12 cellular contexts compared by ENCODE assay signal in genomic region chr19:1440418-1440801, GRCh38. TPM values are rescaled to one million over a fixed set of nuclear protein-coding genes. Genes with fewer than 3 reads are reported as not detected.
DNase-seq lines count a peak whose midpoint lies in the region; ATAC-seq and TF ChIP-seq lines count a peak whose summit lies in the region.
"Had no signal": no experiment of that assay in that cellular context is flagged by ENCODE, and none has a peak within 500 bp of the region (broad histone marks: within the 10 kb centered on the region; RNA-seq: fewer than 3 reads in every experiment).

No MANE protein-coding gene starts in this region.

- peak overlapping the region; percentile 98 for H3K4me3 Mint-ChIP-seq in CD8-positive, alpha-beta T cell
- H3K4me3 Mint-ChIP-seq in activated T-helper 2 cell treated with anti-CD3 and anti-CD28 coated beads, Interferon-gamma antibody, Interleukin-2, Interleukin-4, amounts not matched to agents 10 μg/mL and 5 μg/mL and 100 μg/mL, durations not matched to agents 14 hours and 24 hours and 36 hours (ENCODE audit: low read depth): peak overlapping the region; percentile 99
- H3K4me3 Mint-ChIP-seq in naive thymus-derived CD4-positive, alpha-beta T cell: peak overlapping the region; percentile 61 to 98 (median 76)

- no peak for DNase-seq in CD8-positive, alpha-beta T cell
- DNase-seq in HFF-Myc (ENCODE audit: extremely low read depth, low read depth) (no peak), H7 (no peak), psoas muscle (no peak), tibial artery (no peak)
- no peak for DNase-seq in activated T-helper 2 cell treated with anti-CD3 and anti-CD28 coated beads, Interferon-gamma antibody, Interleukin-2, Interleukin-4, amounts not matched to agents 10 μg/mL and 5 μg/mL and 100 μg/mL, durations not matched to agents 14 hours and 24 hours and 36 hours (ENCODE audit: low spot score)
- no peak for DNase-seq in naive thymus-derived CD4-positive, alpha-beta T cell
- DNase-seq: islet precursor cell; Kasumi-1; NCI-H345; stimulated activated CD4-positive, alpha-beta T cell treated with anti-CD3 and anti-CD28 coated beads, Interleukin-4, amount 100 ng/mL, for 4 hours had no signal

- POLR2A ChIA-PET in CD8-positive, alpha-beta T cell (lab: Charles Lee): interaction anchor here (1.0 kb wide), 2 partner anchors 31 to 32 kb away, joined by 3 read pairs; no protein-coding TSS in a partner anchor
- POLR2A ChIA-PET in naive thymus-derived CD4-positive, alpha-beta T cell (lab: Charles Lee): interaction anchor here (1.0 to 1.3 kb wide), 2 partner anchors 72 to 165 kb away, joined by 3 read pairs; partner anchors contain the start of gene FAM174C

- CTCF ChIA-PET in CD8-positive, alpha-beta T cell (lab: Charles Lee): interaction anchor here (0.6 kb wide), 1 partner anchor 76 kb away, joined by 3 read pairs; no protein-coding TSS in a partner anchor
- CTCF ChIA-PET in naive thymus-derived CD4-positive, alpha-beta T cell (lab: Charles Lee): interaction anchor here (0.6 kb wide), 1 partner anchor 267 kb away, joined by 4 read pairs; no protein-coding TSS in a partner anchor

- H3K36me3 ChIP-seq in CD8-positive, alpha-beta T cell (ENCODE audit: insufficient read depth, low read length): peaks cover 22% of the 10 kb centered on the region
- peaks cover 14 to 45% (median 15%) of the 10 kb centered on the region in 3 experiments for H3K36me3 ChIP-seq in naive thymus-derived CD4-positive, alpha-beta T cell (ENCODE audit: control insufficient read depth in 2 of 3, insufficient read depth in 3 of 3, low read length in 3 of 3)
- H3K36me3 ChIP-seq in H7 (replicated peaks; ENCODE audit: control insufficient read depth, insufficient read depth, low read length) (peaks cover 19% of the 10 kb centered on the region), psoas muscle (ENCODE audit: insufficient read depth in 1 of 2, low read depth in 1 of 2) (peaks cover 17 to 42% of the 10 kb centered on the region in 2 donors), tibial artery (peaks cover 35 to 48% (median 38%) of the 10 kb centered on the region in 3 donors)

- no peak for ATAC-seq in CD8-positive, alpha-beta T cell
- no peak for ATAC-seq in naive thymus-derived CD4-positive, alpha-beta T cell
- ATAC-seq in psoas muscle: no peak

- H3K36me3 Mint-ChIP-seq in CD8-positive, alpha-beta T cell: peaks cover 42% of the 10 kb centered on the region
- peaks cover 53% of the 10 kb centered on the region for H3K36me3 Mint-ChIP-seq in activated T-helper 2 cell treated with anti-CD3 and anti-CD28 coated beads, Interferon-gamma antibody, Interleukin-2, Interleukin-4, amounts not matched to agents 10 μg/mL and 5 μg/mL and 100 μg/mL, durations not matched to agents 14 hours and 24 hours and 36 hours (ENCODE audit: low read depth)
- H3K36me3 Mint-ChIP-seq in naive thymus-derived CD4-positive, alpha-beta T cell: peaks cover 0 to 25% (median 6%) of the 10 kb centered on the region in 5 donors

- H3K9me3 ChIP-seq in CD8-positive, alpha-beta T cell (ENCODE audit: low read length): no peaks in the 10 kb centered on the region
- H3K9me3 ChIP-seq in naive thymus-derived CD4-positive, alpha-beta T cell (ENCODE audit: control insufficient read depth in 2 of 3, low read length in 3 of 3): no peaks in the 10 kb centered on the region
- no peaks in the 10 kb centered on the region for H3K9me3 ChIP-seq in psoas muscle
- H3K9me3 ChIP-seq in tibial artery: no peaks in the 10 kb centered on the region
- H3K9me3 ChIP-seq: SJSA1 had no signal

- no peak overlapping the region for H3K27ac ChIP-seq in CD8-positive, alpha-beta T cell (ENCODE audit: low read depth, low read length)
- peak overlapping the region; percentile 92 for H3K27ac ChIP-seq in naive thymus-derived CD4-positive, alpha-beta T cell (ENCODE audit: low read depth, low read length)
- H3K27ac ChIP-seq in psoas muscle (no peak overlapping the region), tibial artery (no peak overlapping the region)
- H3K27ac ChIP-seq: SJSA1 had no signal

- H3K27me3 ChIP-seq in CD8-positive, alpha-beta T cell (ENCODE audit: insufficient read depth, low read length): no peaks in the 10 kb centered on the region
- no peaks in the 10 kb centered on the region for H3K27me3 ChIP-seq in naive thymus-derived CD4-positive, alpha-beta T cell (ENCODE audit: control insufficient read depth in 2 of 2, insufficient read depth in 2 of 2, low read length in 2 of 2)
- H3K27me3 ChIP-seq in H7 (ENCODE audit: control insufficient read depth, insufficient read depth, low read length) (peaks cover 4% of the 10 kb centered on the region; the same call in 1 of the 2 replicates), psoas muscle (ENCODE audit: insufficient read depth in 3 of 3, low read length in 2 of 3) (peaks cover 0 to 3% (median 2%) of the 10 kb centered on the region in 3 donors), tibial artery (peaks cover 0 to 6% of the 10 kb centered on the region in 2 donors)
- H3K27me3 ChIP-seq: SJSA1 had no signal

- peaks cover 29% of the 10 kb centered on the region for H3K4me1 ChIP-seq in CD8-positive, alpha-beta T cell (ENCODE audit: insufficient read depth, low read length)
- peaks cover 13 to 14% of the 10 kb centered on the region in 2 donors for H3K4me1 ChIP-seq in naive thymus-derived CD4-positive, alpha-beta T cell (ENCODE audit: control insufficient read depth in 2 of 2, insufficient read depth in 2 of 2, low read length in 2 of 2)
- H3K4me1 ChIP-seq in psoas muscle (peaks cover 36% of the 10 kb centered on the region), tibial artery (peaks cover 0 to 34% (median 28%) of the 10 kb centered on the region in 4 donors)

- no peaks in the 10 kb centered on the region for H3K9me3 Mint-ChIP-seq in CD8-positive, alpha-beta T cell
- H3K9me3 Mint-ChIP-seq in activated T-helper 2 cell treated with anti-CD3 and anti-CD28 coated beads, Interferon-gamma antibody, Interleukin-2, Interleukin-4, amounts not matched to agents 10 μg/mL and 5 μg/mL and 100 μg/mL, durations not matched to agents 14 hours and 24 hours and 36 hours: no peaks in the 10 kb centered on the region
- H3K9me3 Mint-ChIP-seq in naive thymus-derived CD4-positive, alpha-beta T cell: peaks cover 0 to 6% (median 0%) of the 10 kb centered on the region in 11 donors

- H3K27me3 Mint-ChIP-seq in CD8-positive, alpha-beta T cell (ENCODE audit: low read depth): no peaks in the 10 kb centered on the region
- no peaks in the 10 kb centered on the region for H3K27me3 Mint-ChIP-seq in activated T-helper 2 cell treated with anti-CD3 and anti-CD28 coated beads, Interferon-gamma antibody, Interleukin-2, Interleukin-4, amounts not matched to agents 10 μg/mL and 5 μg/mL and 100 μg/mL, durations not matched to agents 14 hours and 24 hours and 36 hours (ENCODE audit: low read depth)
- peaks cover 0 to 2% (median 0%) of the 10 kb centered on the region in 5 donors for H3K27me3 Mint-ChIP-seq in naive thymus-derived CD4-positive, alpha-beta T cell

- intact Hi-C loops in CD8-positive, alpha-beta T cell (cut with DNase I, micrococcal nuclease): no loop called here
- intact Hi-C loops in activated T-helper 2 cell treated with anti-CD3 and anti-CD28 coated beads, Interferon-gamma antibody, Interleukin-2, Interleukin-4, amounts not matched to agents 10 μg/mL and 5 μg/mL and 100 μg/mL, durations not matched to agents 14 hours and 24 hours and 36 hours (cut with micrococcal nuclease): loop anchor here (10.0 kb wide), 1 partner anchor 74 kb away; the partner anchor contains the start of gene ADAMTSL5
- intact Hi-C loops in naive thymus-derived CD4-positive, alpha-beta T cell (cut with micrococcal nuclease): loop anchor here in 1 of 2 donors (10.0 kb wide), 1 partner anchor 74 kb away; the partner anchor contains the start of gene ADAMTSL5
- intact Hi-C loops in psoas muscle (cut with DNase I) (loop anchor here in 1 of 2 donors (10.0 kb wide), 1 partner anchor 156 kb away; the partner anchor contains the start of gene EFNA2), tibial artery (cut with DNase I; ENCODE audit: low total_unique reads) (no loop called here)

- WGBS in psoas muscle, 3 donors: 75 to 85% (median 82%) methylated on average over 15 of the region's 15 CpGs

- no peak for TF ChIP-seq CTCF in CD8-positive, alpha-beta T cell (IDR thresholded peaks at IDR 0.05)
- TF ChIP-seq CTCF in HFF-Myc (IDR thresholded peaks at IDR 0.05; ENCODE audit: low read depth, low read length, missing control alignments) (no peak), psoas muscle (IDR thresholded peaks at IDR 0.05) (no peak), tibial artery (IDR thresholded peaks at IDR 0.05) (no peak)

- peaks cover 28% of the 10 kb centered on the region for H3K4me1 Mint-ChIP-seq in CD8-positive, alpha-beta T cell (ENCODE audit: low read depth)
- peaks cover 14% of the 10 kb centered on the region for H3K4me1 Mint-ChIP-seq in activated T-helper 2 cell treated with anti-CD3 and anti-CD28 coated beads, Interferon-gamma antibody, Interleukin-2, Interleukin-4, amounts not matched to agents 10 μg/mL and 5 μg/mL and 100 μg/mL, durations not matched to agents 14 hours and 24 hours and 36 hours (ENCODE audit: low read depth)
- H3K4me1 Mint-ChIP-seq in naive thymus-derived CD4-positive, alpha-beta T cell: peaks cover 14 to 34% (median 24%) of the 10 kb centered on the region in 7 donors

- H3K4me3 ChIP-seq in CD8-positive, alpha-beta T cell (ENCODE audit: low read depth, low read length): no peak overlapping the region
- H3K4me3 ChIP-seq in HFF-Myc (replicated peaks; ENCODE audit: low read depth, low read length) (peak overlapping the region; percentile 95), H7 (ENCODE audit: insufficient read depth, low read depth, low read length) (no peak overlapping the region), psoas muscle (no peak overlapping the region), tibial artery (no peak overlapping the region)
- no peak overlapping the region for H3K4me3 ChIP-seq in naive thymus-derived CD4-positive, alpha-beta T cell (ENCODE audit: low read length)

- H3K27ac Mint-ChIP-seq in CD8-positive, alpha-beta T cell: no peak overlapping the region
- H3K27ac Mint-ChIP-seq in activated T-helper 2 cell treated with anti-CD3 and anti-CD28 coated beads, Interferon-gamma antibody, Interleukin-2, Interleukin-4, amounts not matched to agents 10 μg/mL and 5 μg/mL and 100 μg/mL, durations not matched to agents 14 hours and 24 hours and 36 hours: peak overlapping the region; percentile 65
- H3K27ac Mint-ChIP-seq in naive thymus-derived CD4-positive, alpha-beta T cell: peak overlapping the region in 7 of 9 donors; percentile 16 to 99 (median 63)

RNA-seq across cellular contexts. Expression of gene RPS15, which starts 2.2 kb away (rescaled TPM):
- total RNA-seq in CD8-positive, alpha-beta T cell: 1,000 to 10,000 TPM; 2,066 to 2,071 TPM
- 1,450 and 1,471 TPM in 2 replicates for total RNA-seq in activated T-helper 2 cell treated with anti-CD3 and anti-CD28 coated beads, Interferon-gamma antibody, Interleukin-2, Interleukin-4, amounts not matched to agents 10 μg/mL and 5 μg/mL and 100 μg/mL, durations not matched to agents 14 hours and 24 hours and 36 hours
- 1,000 to 10,000 TPM; 1,300 to 2,097 (median 2,012) TPM for total RNA-seq in naive thymus-derived CD4-positive, alpha-beta T cell
- polyA plus RNA-seq in naive thymus-derived CD4-positive, alpha-beta T cell: 1,000 to 10,000 TPM; 3,657 to 3,761 TPM
- 1,494 and 1,693 TPM in 2 replicates for total RNA-seq in H7 (2014; rRNA removed; shearing (Covaris generic))
- 100 to 1,000 TPM; 697 to 992 (median 943) TPM for total RNA-seq in psoas muscle
- 1,000 to 10,000 TPM; 2,739 to 4,077 (median 3,158) TPM for polyA plus RNA-seq in psoas muscle

RNA-seq across cellular contexts. Expression of gene APC2, which starts 9.5 kb away (rescaled TPM):
- under 1 TPM; 0.27 to 0.33 TPM for total RNA-seq in CD8-positive, alpha-beta T cell
- 0.07 and 0.21 TPM in 2 replicates for total RNA-seq in activated T-helper 2 cell treated with anti-CD3 and anti-CD28 coated beads, Interferon-gamma antibody, Interleukin-2, Interleukin-4, amounts not matched to agents 10 μg/mL and 5 μg/mL and 100 μg/mL, durations not matched to agents 14 hours and 24 hours and 36 hours
- under 1 TPM; 0.05 to 0.24 (median 0.10) TPM for total RNA-seq in naive thymus-derived CD4-positive, alpha-beta T cell
- polyA plus RNA-seq in naive thymus-derived CD4-positive, alpha-beta T cell: under 1 TPM; 0.01 to 0.05 TPM
- 0.11 and 0.31 TPM in 2 replicates for total RNA-seq in H7 (2014; rRNA removed; shearing (Covaris generic))
- under 1 TPM; 0.04 to 0.06 (median 0.05) TPM for total RNA-seq in psoas muscle
- under 1 TPM in 2 of 3 donors, not detected in 1; 0.01 to 0.03 TPM for polyA plus RNA-seq in psoas muscle
- total RNA-seq: SJSA1 had no signal

RNA-seq across cellular contexts. Expression of gene DAZAP1, which starts 33.0 kb away (rescaled TPM):
- total RNA-seq in CD8-positive, alpha-beta T cell: 100 to 1,000 TPM; 140 to 144 TPM
- 282 and 290 TPM in 2 replicates for total RNA-seq in activated T-helper 2 cell treated with anti-CD3 and anti-CD28 coated beads, Interferon-gamma antibody, Interleukin-2, Interleukin-4, amounts not matched to agents 10 μg/mL and 5 μg/mL and 100 μg/mL, durations not matched to agents 14 hours and 24 hours and 36 hours
- total RNA-seq in naive thymus-derived CD4-positive, alpha-beta T cell: 100 to 1,000 TPM; 129 to 227 (median 144) TPM
- 1 to 10 TPM; 5.0 to 5.7 TPM for polyA plus RNA-seq in naive thymus-derived CD4-positive, alpha-beta T cell
- 196 and 198 TPM in 2 replicates for total RNA-seq in H7 (2014; rRNA removed; shearing (Covaris generic))
- 100 to 1,000 TPM in 1 of 4 donors, 10 to 100 TPM in 3; 59.9 to 122 (median 86.9) TPM for total RNA-seq in psoas muscle
- 100 to 1,000 TPM in 1 of 3 donors, 10 to 100 TPM in 2; 68.9 to 103 (median 94.1) TPM for polyA plus RNA-seq in psoas muscle

RNA-seq across cellular contexts. Expression of gene C19orf25, which starts 38.6 kb away (rescaled TPM):
- 10 to 100 TPM; 11.9 to 12.1 TPM for total RNA-seq in CD8-positive, alpha-beta T cell
- total RNA-seq in activated T-helper 2 cell treated with anti-CD3 and anti-CD28 coated beads, Interferon-gamma antibody, Interleukin-2, Interleukin-4, amounts not matched to agents 10 μg/mL and 5 μg/mL and 100 μg/mL, durations not matched to agents 14 hours and 24 hours and 36 hours: 33.0 and 37.9 TPM in 2 replicates
- total RNA-seq in naive thymus-derived CD4-positive, alpha-beta T cell: 10 to 100 TPM; 24.2 to 64.5 (median 44.6) TPM
- 10 to 100 TPM; 43.6 to 69.8 TPM for polyA plus RNA-seq in naive thymus-derived CD4-positive, alpha-beta T cell
- 57.2 and 75.3 TPM in 2 replicates for total RNA-seq in H7 (2014; rRNA removed; shearing (Covaris generic))
- 10 to 100 TPM in 3 of 4 donors, 1 to 10 TPM in 1; 8.1 to 20.1 (median 14.7) TPM for total RNA-seq in psoas muscle
- polyA plus RNA-seq in psoas muscle: 10 to 100 TPM; 19.9 to 45.0 (median 30.4) TPM

RNA-seq across cellular contexts. Expression of gene GAMT, which starts 39.1 kb away (rescaled TPM):
- total RNA-seq in CD8-positive, alpha-beta T cell: 10 to 100 TPM in 1 of 2 experiments, 1 to 10 TPM in 1; 9.5 to 11.4 TPM
- total RNA-seq in activated T-helper 2 cell treated with anti-CD3 and anti-CD28 coated beads, Interferon-gamma antibody, Interleukin-2, Interleukin-4, amounts not matched to agents 10 μg/mL and 5 μg/mL and 100 μg/mL, durations not matched to agents 14 hours and 24 hours and 36 hours: 30.6 and 33.9 TPM in 2 replicates
- total RNA-seq in naive thymus-derived CD4-positive, alpha-beta T cell: 10 to 100 TPM; 10.9 to 24.2 (median 17.5) TPM
- polyA plus RNA-seq in naive thymus-derived CD4-positive, alpha-beta T cell: 10 to 100 TPM; 29.3 to 32.3 TPM
- 12.3 and 31.6 TPM in 2 replicates for total RNA-seq in H7 (2014; rRNA removed; shearing (Covaris generic))
- total RNA-seq in psoas muscle: 100 to 1,000 TPM; 227 to 339 (median 232) TPM
- 100 to 1,000 TPM; 162 to 464 (median 351) TPM for polyA plus RNA-seq in psoas muscle
